Comparison of ENCODE assay signal across 16 cellular contexts in genomic region chr12:88225776-88226175, GRCh38.
DNase-seq lines count a peak whose midpoint lies in the region; FAIRE-seq and TF ChIP-seq lines count a peak whose summit lies in the region.
"Had no signal": no experiment of that assay in that cellular context is flagged by ENCODE, and none has a peak within 500 bp of the region (broad histone marks: within the 10 kb centered on the region; RNA-seq: fewer than 3 reads in every experiment).

No MANE protein-coding gene starts in this region.

- no peak overlapping the region for H4K5ac ChIP-seq in H1 (ENCODE audit: insufficient read length, low read depth, low read length)

- H3K9ac ChIP-seq in Karpas-422 (ENCODE audit: low read length) (no peak overlapping the region), H1 (replicated peaks in 1 of 4; ENCODE audit: extremely low read depth in 1 of 4, low read depth in 3 of 4, low read length in 3 of 4) (no peak overlapping the region)

- H3K9me2 ChIP-seq in Karpas-422 (replicated peaks; ENCODE audit: insufficient read depth, low read length) (no peaks in the 10 kb centered on the region), OCI-LY7 (ENCODE audit: insufficient read depth, low read length) (no peaks in the 10 kb centered on the region)

- no peak overlapping the region for H2BK5ac ChIP-seq in H1 (ENCODE audit: low read depth, low read length)

- no TSS peak for BruUV-seq in OCI-LY7 (replicated peaks; lab: Mats Ljungman, UMichigan)

- CTCF ChIA-PET in OCI-LY7 (lab: Charles Lee; ENCODE audit: unreplicated experiment) (no interaction called here), H1 (lab: Charles Lee; ENCODE audit: partially characterized antibody) (no interaction called here)

- H3K27ac ChIP-seq in Karpas-422 (ENCODE audit: low read length) (no peak overlapping the region), OCI-LY7 (ENCODE audit: low read depth, low read length, poor library complexity, severe bottlenecking) (no peak overlapping the region), H1 (ENCODE audit: low read depth, low read length) (no peak overlapping the region)

- no peak overlapping the region for H3K4ac ChIP-seq in H1 (replicated peaks; ENCODE audit: insufficient read length, low read depth, low read length)

- no peak overlapping the region for H3K14ac ChIP-seq in H1 (ENCODE audit: insufficient read length)

- no peak overlapping the region for H2BK20ac ChIP-seq in H1 (ENCODE audit: low read length)

- TF ChIP-seq CTCF in OCI-LY7 (conservative IDR thresholded peaks at IDR 0.05; ENCODE audit: low read length) (no peak), H1 (IDR thresholded peaks at IDR 0.05; ENCODE audit: control extremely low read depth in 1 of 3, insufficient read depth in 1 of 3, low read depth in 1 of 3, low read length in 3 of 3) (no peak)

- H3K23me2 ChIP-seq in H1 (ENCODE audit: low read depth, low read length) = no peaks in the 10 kb centered on the region

- H3K4me2 ChIP-seq in Karpas-422 (ENCODE audit: low read depth, low read length, poor library complexity, severe bottlenecking) (no peak overlapping the region), OCI-LY7 (ENCODE audit: low read length) (no peak overlapping the region), H1 (ENCODE audit: insufficient read depth in 1 of 2, low read depth in 2 of 2, low read length in 2 of 2) (no peak overlapping the region)

- H4K20me1 ChIP-seq in Karpas-422 (ENCODE audit: insufficient read depth, low read depth, low read length) (no peaks in the 10 kb centered on the region), OCI-LY7 (ENCODE audit: insufficient read depth, low read length) (no peaks in the 10 kb centered on the region), H1 (replicated peaks in 1 of 2; ENCODE audit: control insufficient read depth in 1 of 2, insufficient read depth in 2 of 2, low read length in 2 of 2) (no peaks in the 10 kb centered on the region)

- no peak overlapping the region for H2AK5ac ChIP-seq in H1 (ENCODE audit: low read depth, low read length)

- H2BK15ac ChIP-seq in H1 (ENCODE audit: low read length) = no peak overlapping the region

- H3K79me2 ChIP-seq in Karpas-422 (ENCODE audit: low read length) = no peaks in the 10 kb centered on the region
- H3K79me2 ChIP-seq in OCI-LY7 (ENCODE audit: insufficient read depth, low read depth, low read length) = no peaks in the 10 kb centered on the region
- no peaks in the 10 kb centered on the region for H3K79me2 ChIP-seq in H1 (ENCODE audit: control insufficient read depth in 1 of 2, insufficient read depth in 2 of 2, low read length in 2 of 2)

- H3K4me3 ChIP-seq in Karpas-422 (ENCODE audit: low read length) = no peak overlapping the region
- H3K4me3 ChIP-seq in OCI-LY7 (ENCODE audit: low read depth, low read length, poor library complexity, severe bottlenecking) = no peak overlapping the region
- H3K4me3 ChIP-seq in H1 (ENCODE audit: extremely low read depth in 1 of 4, insufficient read depth in 2 of 4, low read depth in 3 of 4, low read length in 4 of 4) = no peak overlapping the region
- H3K4me3 ChIP-seq: HAP-1 had no signal

- H3K9me3 ChIP-seq in Karpas-422 (ENCODE audit: low read length) (no peaks in the 10 kb centered on the region), OCI-LY7 (ENCODE audit: low read length) (no peaks in the 10 kb centered on the region), H1 (ENCODE audit: insufficient read depth in 2 of 2, low read depth in 1 of 2, low read length in 1 of 2) (no peaks in the 10 kb centered on the region)
- H3K9me3 ChIP-seq: HAP-1 had no signal

- no peak overlapping the region for H2BK12ac ChIP-seq in H1 (ENCODE audit: low read depth, low read length)

- no peak for TF ChIP-seq EP300 in H1 (IDR thresholded peaks at IDR 0.05; ENCODE audit: borderline replicate concordance in 1 of 2, low read depth in 2 of 2, low read length in 2 of 2)

- no peak overlapping the region for H3K23ac ChIP-seq in H1 (ENCODE audit: insufficient read length)

- H3K36me3 ChIP-seq in Karpas-422 (ENCODE audit: insufficient read depth, low read length) (no peaks in the 10 kb centered on the region), OCI-LY7 (ENCODE audit: insufficient read depth, low read length) (no peaks in the 10 kb centered on the region), H1 (ENCODE audit: control insufficient read depth in 2 of 4, insufficient read depth in 4 of 4, low read length in 3 of 4) (no peaks in the 10 kb centered on the region)
- H3K36me3 ChIP-seq: HAP-1 had no signal

- H4K91ac ChIP-seq in H1 (replicated peaks; ENCODE audit: insufficient read length, low read length) = no peak overlapping the region

- FAIRE-seq in GM12891 (lab: Jason Lieb, UNC) = no peak
- FAIRE-seq in H1 (lab: Jason Lieb, UNC) = no peak
- FAIRE-seq: A204.1, G401.6, GM19239 had no signal

- peaks cover 5% of the 10 kb centered on the region for H3K4me1 ChIP-seq in Karpas-422 (ENCODE audit: low read length)
- peaks cover 5% of the 10 kb centered on the region for H3K4me1 ChIP-seq in OCI-LY7 (ENCODE audit: insufficient read depth, low read length, poor library complexity, severe bottlenecking)
- peaks cover 0 to 2% (median 0%) of the 10 kb centered on the region in 4 experiments; a peak in 3 of 7 replicates for H3K4me1 ChIP-seq in H1 (replicated peaks in 1 of 4; ENCODE audit: control insufficient read depth in 3 of 4, insufficient read depth in 4 of 4, low read length in 3 of 4)
- H3K4me1 ChIP-seq: HAP-1 had no signal

- TF ChIP-seq RAD21 in H1 (IDR thresholded peaks at IDR 0.05 in 1 of 2, conservative IDR thresholded peaks at IDR 0.05 in 1 of 2; ENCODE audit: low read depth in 2 of 2, low read length in 2 of 2) = no peak

- POLR2A ChIA-PET in OCI-LY7 (lab: Charles Lee) (interaction anchor here (0.7 kb wide), 1 partner anchor 32 kb away, joined by 3 read pairs; no protein-coding TSS in a partner anchor), H1 (lab: Charles Lee; ENCODE audit: partially characterized antibody) (no interaction called here)

- H3K18ac ChIP-seq in H1 (ENCODE audit: extremely low read depth, low read length) = no peak overlapping the region

- intact Hi-C loops in OCI-LY7 (cut with micrococcal nuclease; ENCODE audit: unreplicated experiment) = no loop called here

- H3K27me3 ChIP-seq in Karpas-422 (ENCODE audit: low read length) (no peaks in the 10 kb centered on the region), H1 (replicated peaks in 1 of 4; ENCODE audit: control insufficient read depth in 3 of 4, extremely low read depth in 1 of 4, insufficient read depth in 3 of 4, low read length in 3 of 4) (no peaks in the 10 kb centered on the region)

- no peaks in the 10 kb centered on the region for H3K79me1 ChIP-seq in H1 (ENCODE audit: low read depth, low read length)

- no peak overlapping the region for H2AFZ ChIP-seq in Karpas-422 (ENCODE audit: low read length)
- H2AFZ ChIP-seq in OCI-LY7 (ENCODE audit: low read length) = no peak overlapping the region
- H2AFZ ChIP-seq in H1 (ENCODE audit: low read length) = 0 out of 2 replicates have a peak overlapping the region, but pooled peaks have one; percentile 28

- no peak overlapping the region for H3K56ac ChIP-seq in H1 (replicated peaks; ENCODE audit: insufficient read length, low read depth, low read length)

- H2BK120ac ChIP-seq in H1 (replicated peaks; ENCODE audit: low read depth, low read length) = no peak overlapping the region

- H4K8ac ChIP-seq in H1 (ENCODE audit: extremely low read depth, insufficient read depth, low read length) = no peak overlapping the region

- no peak for TF ChIP-seq POLR2A in GM12891 (IDR thresholded peaks at IDR 0.05; ENCODE audit: low read depth, low read length)
- TF ChIP-seq POLR2A in H1 (IDR thresholded peaks at IDR 0.05; ENCODE audit: control extremely low read depth in 1 of 2, low read depth in 2 of 2, low read length in 2 of 2) = no peak

- no peak for DNase-seq in GM12891 (ENCODE audit: insufficient read length, low spot score)
- DNase-seq in Karpas-422 = peak; percentile 51
- DNase-seq in OCI-LY7 (ENCODE audit: low spot score) = peak; percentile 24
- DNase-seq in H1 (ENCODE audit: low read depth in 1 of 2, low spot score in 2 of 2) = no peak
- DNase-seq in effector CD4-positive, alpha-beta T cell = no peak
- no peak for DNase-seq in DMS79 treated with DMSO at 0.1 percent for 48 hours (lab: John Stamatoyannopoulos, UW)
- DNase-seq in mesenteric fat pad (ENCODE audit: low spot score) = no peak
- DNase-seq: C1 segment of cervical spinal cord; CD4-positive, alpha-beta T cell; DMS79; EL; GOT3 had no signal

TF ChIP-seq in GM12891, 5 proteins besides CTCF, POLR2A, EP300 and RAD21:
- TF ChIP-seq TAF1 (IDR thresholded peaks at IDR 0.05; ENCODE audit: low read depth, low read length) = no peak
- 0 out of 2 replicates have a peak, but pooled peaks have one; percentile 18 for TF ChIP-seq SPI1 (IDR thresholded peaks at IDR 0.05; ENCODE audit: low read depth, low read length)

TF ChIP-seq in H1, 55 proteins besides CTCF, POLR2A, EP300 and RAD21 (continues in another document):
- TF ChIP-seq RNF2 (IDR thresholded peaks at IDR 0.05; ENCODE audit: borderline replicate concordance, low read depth, low read length, missing control alignments, poor library complexity, severe bottlenecking) = no peak
- TF ChIP-seq TEAD4 (IDR thresholded peaks at IDR 0.05; ENCODE audit: low read depth, low read length) = no peak
- no peak for TF ChIP-seq JUN (IDR thresholded peaks at IDR 0.05; ENCODE audit: low read depth, low read length)
- TF ChIP-seq YY1 (IDR thresholded peaks at IDR 0.05; ENCODE audit: low read depth, low read length) = no peak
- TF ChIP-seq TAF7 (optimal IDR thresholded peaks at IDR 0.05; ENCODE audit: borderline replicate concordance, low read depth, low read length) = no peak
- TF ChIP-seq SIN3A (conservative IDR thresholded peaks at IDR 0.05 in 1 of 2, IDR thresholded peaks at IDR 0.05 in 1 of 2; ENCODE audit: low read depth in 1 of 2, low read length in 2 of 2) = no peak
- TF ChIP-seq FOSL1 (IDR thresholded peaks at IDR 0.05; ENCODE audit: insufficient read depth, low read depth, low read length) = no peak
- no peak for TF ChIP-seq HDAC6 (IDR thresholded peaks at IDR 0.05; ENCODE audit: low read depth, low read length)
- TF ChIP-seq GABPA (IDR thresholded peaks at IDR 0.05; ENCODE audit: borderline replicate concordance, insufficient read depth, low read length) = no peak
- TF ChIP-seq E2F6 (IDR thresholded peaks at IDR 0.05) = no peak
- TF ChIP-seq BACH1 (IDR thresholded peaks at IDR 0.05; ENCODE audit: low read length) = no peak

Comparison
In these comparisons a context has a peak if more than half of its experiments do, and no peak if none do; other contexts are left out.
1. DNase-seq: peak in Karpas-422 (single experiment) and OCI-LY7 (single experiment); none in GM12891 (single experiment), H1 (0 of 2), effector CD4-positive, alpha-beta T cell (single experiment), DMS79 treated with DMSO at 0.1 percent for 48 hours (single experiment) and mesenteric fat pad (single experiment).